Comparison of ENCODE assay signal across 8 cellular contexts in genomic region chr4:139030614-139031235, GRCh38. TPM values are rescaled to one million over a fixed set of nuclear protein-coding genes. Genes with fewer than 3 reads are reported as not detected.
DNase-seq lines count a peak whose midpoint lies in the region; ATAC-seq and TF ChIP-seq lines count a peak whose summit lies in the region.

No MANE protein-coding gene starts in this region.

- H3K4me3 ChIP-seq in AG09309 (ENCODE audit: control insufficient read depth, low read depth, low read length) (no peak overlapping the region), lower leg skin (ENCODE audit: low read depth, poor library complexity, severe bottlenecking) (no peak overlapping the region)

- H3K36me3 Mint-ChIP-seq in activated CD4-positive, alpha-beta T cell treated with anti-CD3 and anti-CD28 coated beads, Interleukin-2, amount 10 ng/mL, durations not matched to agents 24 days and 14 days (ENCODE audit: low read depth), result peaks cover 13% of the 10 kb centered on the region

- no peak overlapping the region for H3K4me3 Mint-ChIP-seq in activated CD4-positive, alpha-beta T cell treated with anti-CD3 and anti-CD28 coated beads, Interleukin-2, amount 10 ng/mL, durations not matched to agents 24 days and 14 days

- TF ChIP-seq CTCF in AG09309 (IDR thresholded peaks at IDR 0.05; ENCODE audit: control insufficient read depth, insufficient read depth, low read depth, low read length, missing control alignments) (peak; percentile 81), lower leg skin (IDR thresholded peaks at IDR 0.05) (peak in 1 of 3 donors; percentile 27)

- DNase-seq in AG09309 (ENCODE audit: low read depth) (peak; percentile 52), NCI-H446 (lab: John Stamatoyannopoulos, UW) (peak; percentile 60 to 84), dedifferentiated amniotic fluid mesenchymal stem cell (ENCODE audit: extremely low spot score) (peak; percentile 80), lower leg skin (ENCODE audit: low spot score in 2 of 2) (peak; percentile 69 to 91)
- DNase-seq in activated CD4-positive, alpha-beta T cell treated with anti-CD3 and anti-CD28 coated beads, Interleukin-2, amount 10 ng/mL, durations not matched to agents 24 days and 14 days, result peak; percentile 93
- peak; percentile 71 for DNase-seq in stimulated activated CD8-positive, alpha-beta memory T cell treated with anti-CD3 and anti-CD28 coated beads, Interleukin-12 subunit alpha, Interleukin-12 subunit beta, amount 100 ng/mL, for 1 hour (ENCODE audit: low read depth)

- H3K4me1 Mint-ChIP-seq in activated CD4-positive, alpha-beta T cell treated with anti-CD3 and anti-CD28 coated beads, Interleukin-2, amount 10 ng/mL, durations not matched to agents 24 days and 14 days, result peaks cover 13% of the 10 kb centered on the region

- 44 to 46% methylated on average over 14 of the region's 14 CpGs for WGBS in lower leg skin, 2 donors

- ATAC-seq in GM18861 (IDR thresholded peaks at IDR 0.05; ENCODE audit: unreplicated experiment) (peak; percentile 89), HG03196 (IDR thresholded peaks at IDR 0.05; ENCODE audit: unreplicated experiment) (peak; percentile 64)

- TF ChIP-seq POLR2A in lower leg skin (IDR thresholded peaks at IDR 0.05), result no peak

- intact Hi-C loops in activated CD4-positive, alpha-beta T cell treated with anti-CD3 and anti-CD28 coated beads, Interleukin-2, amount 10 ng/mL, durations not matched to agents 24 days and 14 days (cut with micrococcal nuclease), result loop anchor here (1.0 to 5.0 kb wide), 3 partner anchors 54 to 147 kb away; partner anchors contain the start of gene ELF2
- intact Hi-C loops in lower leg skin (cut with DNase I; ENCODE audit: low total_unique reads), result no loop called here

- no peak overlapping the region for H3K27ac Mint-ChIP-seq in activated CD4-positive, alpha-beta T cell treated with anti-CD3 and anti-CD28 coated beads, Interleukin-2, amount 10 ng/mL, durations not matched to agents 24 days and 14 days

- H3K9me3 Mint-ChIP-seq in activated CD4-positive, alpha-beta T cell treated with anti-CD3 and anti-CD28 coated beads, Interleukin-2, amount 10 ng/mL, durations not matched to agents 24 days and 14 days, result no peaks in the 10 kb centered on the region

- H3K27me3 Mint-ChIP-seq in activated CD4-positive, alpha-beta T cell treated with anti-CD3 and anti-CD28 coated beads, Interleukin-2, amount 10 ng/mL, durations not matched to agents 24 days and 14 days, result no peaks in the 10 kb centered on the region

RNA-seq across cellular contexts. Expression of gene NOCT, which starts 15.1 kb away (rescaled TPM):
- total RNA-seq in activated CD4-positive, alpha-beta T cell treated with anti-CD3 and anti-CD28 coated beads, Interleukin-2, amount 10 ng/mL, durations not matched to agents 24 days and 14 days, result 21.3 and 25.3 TPM in 2 replicates
- total RNA-seq in lower leg skin, result 10 to 100 TPM in 1 of 4 donors, 1 to 10 TPM in 3; 4.0 to 10.5 (median 7.4) TPM
